ENCODE assay signal across 10 cellular contexts in the genomic region with DNA sequence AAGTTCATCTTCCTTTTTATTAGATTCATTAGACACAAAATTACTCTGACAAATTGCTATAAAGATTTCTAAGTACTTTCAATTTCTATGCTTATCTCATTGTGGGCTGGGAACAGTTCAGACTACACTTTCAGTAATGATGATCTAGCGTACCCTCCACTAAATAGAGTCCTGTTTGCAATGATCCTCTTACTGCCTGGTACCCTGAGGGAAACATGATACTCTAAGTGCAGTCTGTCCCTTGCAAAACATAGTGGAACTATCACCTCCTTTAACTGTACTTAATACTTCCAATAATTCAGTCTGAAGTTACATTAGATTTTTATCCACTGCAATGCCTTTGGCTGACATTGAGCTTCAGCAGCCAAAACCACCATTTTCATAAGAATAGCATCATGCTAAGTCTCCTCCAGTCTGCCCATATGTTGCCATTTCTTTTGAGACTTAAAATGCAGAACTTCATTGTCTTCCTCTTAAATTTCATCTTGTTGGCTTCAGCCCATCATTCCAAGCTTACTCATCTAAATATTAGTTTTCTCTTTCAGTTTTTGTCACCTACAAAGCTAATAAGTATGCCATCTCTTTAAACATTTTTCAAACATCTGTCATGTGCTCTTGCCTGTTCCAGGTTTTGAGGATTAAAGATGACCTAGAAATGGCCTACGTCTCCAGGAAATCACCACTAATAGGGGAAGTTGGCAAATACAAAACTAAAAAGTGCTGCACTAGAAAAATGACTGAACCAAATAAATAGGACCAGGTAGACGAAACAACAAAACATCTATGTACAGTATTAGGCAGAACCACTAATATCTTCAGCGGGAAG. TPM values are rescaled to one million over a fixed set of nuclear protein-coding genes. Genes with fewer than 3 reads are reported as not detected.
DNase-seq lines count a peak whose midpoint lies in the region; ATAC-seq and TF ChIP-seq lines count a peak whose summit lies in the region.
"Had no signal": no experiment of that assay in that cellular context is flagged by ENCODE, and none has a peak within 500 bp of the region (broad histone marks: within the 10 kb centered on the region; RNA-seq: fewer than 3 reads in every experiment).

No MANE protein-coding gene starts in this region.

- no peak overlapping the region for H2AFZ ChIP-seq in Loucy (ENCODE audit: low read length)

- H3K36me3 Mint-ChIP-seq in memory B cell = no peaks in the 10 kb centered on the region

- 64% methylated on average over 4 of the region's 4 CpGs for WGBS in esophagus muscularis mucosa

- H4K20me1 ChIP-seq in Loucy (ENCODE audit: insufficient read depth, low read length, poor library complexity, severe bottlenecking) = no peaks in the 10 kb centered on the region

- no peaks in the 10 kb centered on the region for H3K9me2 ChIP-seq in Loucy (replicated peaks; ENCODE audit: low read depth, low read length)

- TF ChIP-seq CTCF in Loucy (conservative IDR thresholded peaks at IDR 0.05; ENCODE audit: low read length) (no peak), WERI-Rb-1 (IDR thresholded peaks at IDR 0.05; ENCODE audit: low read depth, low read length) (no peak), esophagus muscularis mucosa (IDR thresholded peaks at IDR 0.05) (no peak)

- H3K4me1 Mint-ChIP-seq in memory B cell = peaks cover 10% of the 10 kb centered on the region

- H3K9ac ChIP-seq in Loucy (ENCODE audit: low read depth, low read length, poor library complexity, severe bottlenecking) = no peak overlapping the region

- H3K4me3 ChIP-seq in Loucy (ENCODE audit: low read length, poor library complexity, severe bottlenecking) (no peak overlapping the region), WERI-Rb-1 (ENCODE audit: low read depth, low read length) (no peak overlapping the region), esophagus muscularis mucosa (no peak overlapping the region)

- H3K27ac ChIP-seq in WERI-Rb-1 (no peak overlapping the region), esophagus muscularis mucosa (replicated peaks in 1 of 4) (no peak overlapping the region)

- H3K4me2 ChIP-seq in Loucy (ENCODE audit: low read depth, low read length, poor library complexity, severe bottlenecking) = peak overlapping the region; percentile 20

- no peaks in the 10 kb centered on the region for H3K36me3 ChIP-seq in Loucy (ENCODE audit: insufficient read depth, low read length)
- H3K36me3 ChIP-seq in WERI-Rb-1 = no peaks in the 10 kb centered on the region
- no peaks in the 10 kb centered on the region for H3K36me3 ChIP-seq in esophagus muscularis mucosa

- peaks cover 3% of the 10 kb centered on the region for H3K27me3 Mint-ChIP-seq in memory B cell

- no peak for TF ChIP-seq EP300 in esophagus muscularis mucosa (IDR thresholded peaks at IDR 0.05)

- TF ChIP-seq POLR2A in esophagus muscularis mucosa (IDR thresholded peaks at IDR 0.05; ENCODE audit: low read depth) = no peak

- H3K9me3 ChIP-seq in Loucy (ENCODE audit: insufficient read depth, low read depth, low read length) = no peaks in the 10 kb centered on the region
- no peaks in the 10 kb centered on the region for H3K9me3 ChIP-seq in WERI-Rb-1 (ENCODE audit: severe bottlenecking)
- H3K9me3 ChIP-seq in esophagus muscularis mucosa = no peaks in the 10 kb centered on the region

- ATAC-seq in GM18861 (IDR thresholded peaks at IDR 0.05; ENCODE audit: unreplicated experiment) = peak; percentile 52
- ATAC-seq in GM21619 (IDR thresholded peaks at IDR 0.05; ENCODE audit: unreplicated experiment) = peak; percentile 65
- ATAC-seq in memory B cell (ENCODE audit: low read depth) = peak; percentile 53

- no peaks in the 10 kb centered on the region for H3K27me3 ChIP-seq in Loucy (ENCODE audit: insufficient read depth, low read length, poor library complexity, severe bottlenecking)
- H3K27me3 ChIP-seq in WERI-Rb-1 (ENCODE audit: insufficient read depth, low read depth, severe bottlenecking) = no peaks in the 10 kb centered on the region
- H3K27me3 ChIP-seq in esophagus muscularis mucosa = no peaks in the 10 kb centered on the region

- H3K4me1 ChIP-seq in Loucy (ENCODE audit: insufficient read depth, low read length, poor library complexity, severe bottlenecking) (peaks cover 14% of the 10 kb centered on the region), esophagus muscularis mucosa (peaks cover 0 to 11% (median 8%) of the 10 kb centered on the region in 4 donors)

- H3K79me2 ChIP-seq in Loucy (ENCODE audit: insufficient read depth, low read length) = peaks cover 29% of the 10 kb centered on the region

- intact Hi-C loops in esophagus muscularis mucosa (cut with DNase I) = loop anchor here (10.0 kb wide), 1 partner anchor 64 kb away; no protein-coding TSS in a partner anchor

- DNase-seq in memory B cell (ENCODE audit: low spot score in 2 of 2) = no peak
- DNase-seq in WERI-Rb-1 = no peak
- no peak for DNase-seq in esophagus muscularis mucosa (ENCODE audit: extremely low spot score)
- DNase-seq in D341Med (ENCODE audit: low spot score) = no peak
- DNase-seq: activated effector memory CD4-positive, alpha-beta T cell treated with anti-CD3 and anti-CD28 coated beads, Interleukin-2, amount 50 U/mL, for 16 hours; EL; GOT3 had no signal

- no peaks in the 10 kb centered on the region for H3K9me3 Mint-ChIP-seq in memory B cell

- H3F3A ChIP-seq in Loucy (ENCODE audit: low read depth) = no peaks in the 10 kb centered on the region

- peak overlapping the region; percentile 28 for H3K4me3 Mint-ChIP-seq in memory B cell

- peak overlapping the region; percentile 71 for H3K27ac Mint-ChIP-seq in memory B cell

RNA-seq across cellular contexts. Expression of gene PAK1, which starts 55.5 kb away (rescaled TPM):
- 10 to 100 TPM; 27.8 to 44.3 (median 36.2) TPM for total RNA-seq in esophagus muscularis mucosa
